ENCODE assay signal across 1 cellular context in the genomic region with DNA sequence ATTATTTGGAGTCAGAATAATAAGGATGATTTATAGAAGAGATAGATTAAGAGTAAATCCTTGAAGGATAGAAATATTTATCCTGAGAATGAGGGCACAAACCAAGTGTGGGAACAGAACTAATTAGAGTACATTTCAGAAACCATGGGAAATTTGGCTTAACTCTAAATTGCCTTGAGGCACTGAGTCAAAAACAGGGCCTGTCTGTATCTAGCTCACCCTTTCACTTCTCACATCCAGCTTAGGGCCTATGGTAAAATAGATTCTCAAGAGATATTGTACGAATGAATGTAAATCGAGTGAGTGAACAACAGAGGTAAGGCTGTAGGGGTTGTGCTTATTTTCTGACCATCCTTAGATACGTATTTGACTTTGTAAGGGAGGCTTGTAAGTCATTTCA.
TF ChIP-seq lines count a peak whose summit lies in the region.

No MANE protein-coding gene starts in this region.

TF ChIP-seq in IMR-90, 13 proteins besides CTCF, POLR2A, EP300 and RAD21 (continued from another document):
- TF ChIP-seq FOS (IDR thresholded peaks at IDR 0.05; ENCODE audit: low read depth, low read length), result no peak
- TF ChIP-seq MAFK (IDR thresholded peaks at IDR 0.05; ENCODE audit: low read depth, low read length), result no peak
- TF ChIP-seq USF2 (IDR thresholded peaks at IDR 0.05; ENCODE audit: low read depth, low read length), result no peak
- TF ChIP-seq RCOR1 (IDR thresholded peaks at IDR 0.05; ENCODE audit: insufficient replicate concordance, low read length), result no peak
- TF ChIP-seq NFE2L2 (IDR thresholded peaks at IDR 0.05; ENCODE audit: low read depth, low read length), result no peak
- TF ChIP-seq CEBPB (IDR thresholded peaks at IDR 0.05; ENCODE audit: low read depth, low read length), result no peak
- no peak for TF ChIP-seq MAZ (IDR thresholded peaks at IDR 0.05; ENCODE audit: borderline replicate concordance, low read depth, low read length)
